In genomic region chr3:72598856-72599255, GRCh38 we compare ENCODE assay signal across 34 cellular contexts.
"Had no signal": no experiment of that assay in that cellular context is flagged by ENCODE, and none has a peak within 500 bp of the region (broad histone marks: within the 10 kb centered on the region; RNA-seq: fewer than 3 reads in every experiment).

No MANE protein-coding gene starts in this region.

- H3K4me1 Mint-ChIP-seq: activated B cell treated with CpG ODN at 0.5 μM for 24 hours; activated CD8-positive, alpha-beta memory T cell treated with anti-CD3 and anti-CD28 coated beads, Interleukin-2, amount 10 ng/mL, durations not matched to agents 7 days and 5 days; activated naive CD4-positive, alpha-beta T cell treated with anti-CD3 and anti-CD28 coated beads, Interleukin-2, amount 50 U/mL, for 24 hours; activated naive CD8-positive, alpha-beta T cell treated with anti-CD3 and anti-CD28 coated beads, Interleukin-2, amount 50 U/mL, for 24 hours had no signal

- ATAC-seq: activated CD4-positive, CD25-positive, alpha-beta regulatory T cell treated with anti-CD3 and anti-CD28 coated beads, Interleukin-2, amount 50 U/mL, for 24 hours; activated CD8-positive, alpha-beta memory T cell treated with anti-CD3 and anti-CD28 coated beads, Interleukin-2, amount 10 ng/mL, durations not matched to agents 7 days and 5 days; activated CD8-positive, alpha-beta T cell treated with anti-CD3 and anti-CD28 coated beads, Interleukin-2, amount 10 ng/mL, durations not matched to agents 7 days and 5 days; activated naive CD8-positive, alpha-beta T cell treated with anti-CD3 and anti-CD28 coated beads, Interleukin-2, amount 50 U/mL, for 24 hours; body of pancreas; effector memory CD8-positive, alpha-beta T cell had no signal

- H3K9me3 Mint-ChIP-seq: activated B cell treated with CpG ODN at 0.5 μM for 24 hours; activated naive CD4-positive, alpha-beta T cell treated with anti-CD3 and anti-CD28 coated beads for 36 hours; activated naive CD4-positive, alpha-beta T cell treated with anti-CD3 and anti-CD28 coated beads, Interleukin-2, amount 50 U/mL, for 24 hours; activated naive CD8-positive, alpha-beta T cell treated with anti-CD3 and anti-CD28 coated beads for 36 hours; activated naive CD8-positive, alpha-beta T cell treated with anti-CD3 and anti-CD28 coated beads, Interleukin-2, amount 50 U/mL, for 24 hours; activated T-helper 1 cell treated with anti-CD3 and anti-CD28 coated beads, Interleukin-12 subunit alpha, Interleukin-12 subunit beta, Interleukin-2, Interleukin-4 antibody, amounts not matched to agents 30 ng/mL and 10 ng/mL and 1 ng/mL, durations not matched to agents 14 hours and 24 hours and 36 hours; activated T-helper 2 cell treated with anti-CD3 and anti-CD28 coated beads, Interferon-gamma antibody, Interleukin-2, Interleukin-4, amounts not matched to agents 10 μg/mL and 5 μg/mL and 100 μg/mL, durations not matched to agents 14 hours and 24 hours and 36 hours; effector memory CD8-positive, alpha-beta T cell had no signal

- H3K9me3 ChIP-seq: adrenal gland, body of pancreas, esophagus squamous epithelium had no signal

- H3K36me3 ChIP-seq: adrenal gland, esophagus squamous epithelium had no signal

- H3K4me1 ChIP-seq: adrenal gland had no signal

- H3K36me3 Mint-ChIP-seq: activated CD8-positive, alpha-beta memory T cell treated with anti-CD3 and anti-CD28 coated beads, Interleukin-2, amount 10 ng/mL, durations not matched to agents 7 days and 5 days; activated naive CD4-positive, alpha-beta T cell treated with anti-CD3 and anti-CD28 coated beads, Interleukin-2, amount 50 U/mL, for 24 hours; activated naive CD8-positive, alpha-beta T cell treated with anti-CD3 and anti-CD28 coated beads for 36 hours had no signal

- H3K27me3 ChIP-seq: adrenal gland, body of pancreas had no signal

- H3K4me3 ChIP-seq: adrenal gland, body of pancreas, esophagus squamous epithelium had no signal

- H3K4me3 Mint-ChIP-seq: activated B cell treated with CpG ODN at 0.5 μM for 24 hours; activated CD8-positive, alpha-beta memory T cell treated with anti-CD3 and anti-CD28 coated beads, Interleukin-2, amount 10 ng/mL, durations not matched to agents 7 days and 5 days; activated CD8-positive, alpha-beta T cell treated with anti-CD3 and anti-CD28 coated beads, Interleukin-2, amount 10 ng/mL, durations not matched to agents 7 days and 5 days; activated naive CD4-positive, alpha-beta T cell treated with anti-CD3 and anti-CD28 coated beads for 36 hours; activated naive CD4-positive, alpha-beta T cell treated with anti-CD3 and anti-CD28 coated beads, Interleukin-2, amount 50 U/mL, for 24 hours; activated naive CD8-positive, alpha-beta T cell treated with anti-CD3 and anti-CD28 coated beads for 36 hours; activated naive CD8-positive, alpha-beta T cell treated with anti-CD3 and anti-CD28 coated beads, Interleukin-2, amount 50 U/mL, for 24 hours; activated T-helper 1 cell treated with anti-CD3 and anti-CD28 coated beads, Interleukin-12 subunit alpha, Interleukin-12 subunit beta, Interleukin-2, Interleukin-4 antibody, amounts not matched to agents 30 ng/mL and 10 ng/mL and 1 ng/mL, durations not matched to agents 14 hours and 24 hours and 36 hours; effector memory CD8-positive, alpha-beta T cell had no signal

- H3K27ac ChIP-seq: adrenal gland, body of pancreas, epithelial cell of prostate, esophagus squamous epithelium, VCaP had no signal

- H3K27ac Mint-ChIP-seq: activated B cell treated with CpG ODN at 0.5 μM for 24 hours; activated CD8-positive, alpha-beta memory T cell treated with anti-CD3 and anti-CD28 coated beads, Interleukin-2, amount 10 ng/mL, durations not matched to agents 7 days and 5 days; activated CD8-positive, alpha-beta T cell treated with anti-CD3 and anti-CD28 coated beads, Interleukin-2, amount 10 ng/mL, durations not matched to agents 7 days and 5 days; activated naive CD4-positive, alpha-beta T cell treated with anti-CD3 and anti-CD28 coated beads for 36 hours; activated naive CD4-positive, alpha-beta T cell treated with anti-CD3 and anti-CD28 coated beads, Interleukin-2, amount 50 U/mL, for 24 hours; activated naive CD8-positive, alpha-beta T cell treated with anti-CD3 and anti-CD28 coated beads for 36 hours; activated naive CD8-positive, alpha-beta T cell treated with anti-CD3 and anti-CD28 coated beads, Interleukin-2, amount 50 U/mL, for 24 hours; activated T-helper 1 cell treated with anti-CD3 and anti-CD28 coated beads, Interleukin-12 subunit alpha, Interleukin-12 subunit beta, Interleukin-2, Interleukin-4 antibody, amounts not matched to agents 30 ng/mL and 10 ng/mL and 1 ng/mL, durations not matched to agents 14 hours and 24 hours and 36 hours; activated T-helper 2 cell treated with anti-CD3 and anti-CD28 coated beads, Interferon-gamma antibody, Interleukin-2, Interleukin-4, amounts not matched to agents 10 μg/mL and 5 μg/mL and 100 μg/mL, durations not matched to agents 14 hours and 24 hours and 36 hours; effector memory CD8-positive, alpha-beta T cell had no signal

- DNase-seq: activated B cell treated with CpG ODN at 0.5 μM for 24 hours; activated CD4-positive, alpha-beta T cell treated with anti-CD3 and anti-CD28 coated beads for 48 hours; activated CD4-positive, alpha-beta T cell treated with anti-CD3 and anti-CD28 coated beads, Interleukin-2, amount 50 U/mL, for 1 hour; activated CD4-positive, alpha-beta T cell treated with anti-CD3 and anti-CD28 coated beads, Interleukin-2, amount 50 U/mL, for 48 hours; activated CD8-positive, alpha-beta memory T cell treated with anti-CD3 and anti-CD28 coated beads, Interleukin-2, amount 10 ng/mL, durations not matched to agents 7 days and 5 days; activated CD8-positive, alpha-beta memory T cell treated with anti-CD3 and anti-CD28 coated beads, Interleukin-2, amount 50 U/mL, for 4 hours; activated CD8-positive, alpha-beta T cell treated with anti-CD3 and anti-CD28 coated beads, Interleukin-2, amount 10 ng/mL, durations not matched to agents 7 days and 5 days; activated effector memory CD4-positive, alpha-beta T cell treated with anti-CD3 and anti-CD28 coated beads, Interleukin-2, amount 50 U/mL, for 16 hours; activated naive CD4-positive, alpha-beta T cell treated with anti-CD3 and anti-CD28 coated beads for 36 hours; activated naive CD8-positive, alpha-beta T cell treated with anti-CD3 and anti-CD28 coated beads for 36 hours; activated naive CD8-positive, alpha-beta T cell treated with anti-CD3 and anti-CD28 coated beads, Interleukin-2, amount 50 U/mL, for 24 hours; activated T-cell treated with anti-CD3 and anti-CD28 coated beads, Interleukin-2, amount 50 U/mL, for 1 hour; activated T-cell treated with anti-CD3 and anti-CD28 coated beads, Interleukin-2, amount 50 U/mL, for 48 hours; adrenal gland; amygdala; aorta; caudate nucleus; cortex of kidney; dermis blood vessel endothelial cell; effector CD4-positive, alpha-beta T cell; effector memory CD8-positive, alpha-beta T cell; esophagus squamous epithelium; foreskin melanocyte; head of caudate nucleus; T-helper 2 cell had no signal

- FAIRE-seq: colon, endothelial cell of umbilical vein had no signal

- H3K27me3 Mint-ChIP-seq: activated CD8-positive, alpha-beta memory T cell treated with anti-CD3 and anti-CD28 coated beads, Interleukin-2, amount 10 ng/mL, durations not matched to agents 7 days and 5 days; activated naive CD4-positive, alpha-beta T cell treated with anti-CD3 and anti-CD28 coated beads, Interleukin-2, amount 50 U/mL, for 24 hours; activated naive CD8-positive, alpha-beta T cell treated with anti-CD3 and anti-CD28 coated beads for 36 hours had no signal
